In the genomic region with DNA sequence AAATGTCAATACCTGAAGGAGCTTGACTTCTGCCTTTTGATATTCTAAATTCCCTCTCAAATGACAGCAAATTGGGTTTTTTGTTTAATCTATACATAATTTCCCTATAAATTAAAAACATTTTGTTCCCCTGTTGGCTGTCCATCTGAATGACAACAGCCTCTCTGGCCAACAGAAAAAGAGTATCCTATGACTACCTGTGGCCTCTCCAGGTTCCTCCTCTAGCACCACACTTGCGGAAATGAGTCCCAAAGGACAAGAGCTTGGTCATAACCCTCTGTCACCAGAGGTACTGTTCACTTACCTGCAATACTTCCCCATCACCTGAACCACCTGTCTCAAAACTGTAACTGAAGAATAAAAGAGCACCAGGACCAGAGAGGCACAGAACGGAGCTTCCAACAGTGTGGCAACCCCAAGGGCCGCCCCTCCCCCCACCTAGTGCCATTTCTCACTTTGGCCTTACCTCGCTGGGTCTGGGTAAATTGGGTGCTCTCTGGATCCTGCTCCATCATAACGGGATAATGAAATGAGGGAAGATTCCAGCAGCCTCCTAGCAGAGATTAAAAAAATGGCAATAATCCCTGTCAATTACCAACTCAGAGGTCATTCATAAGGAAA, we compare ENCODE assay signal across 15 cellular contexts.
DNase-seq lines count a peak whose midpoint lies in the region; ATAC-seq and TF ChIP-seq lines count a peak whose summit lies in the region.
"Had no signal": no experiment of that assay in that cellular context is flagged by ENCODE, and none has a peak within 500 bp of the region (broad histone marks: within the 10 kb centered on the region; RNA-seq: fewer than 3 reads in every experiment).

No MANE protein-coding gene starts in this region.

- ATAC-seq in IMR-90 (ENCODE audit: low read depth): no peak
- ATAC-seq in stimulated activated effector memory CD8-positive, alpha-beta T cell treated with anti-CD3 and anti-CD28 coated beads, Interleukin-12 subunit alpha, Interleukin-12 subunit beta, amount 100 ng/mL, for 72 hours: no peak
- no peak for ATAC-seq in activated naive CD4-positive, alpha-beta T cell treated with anti-CD3 and anti-CD28 coated beads, Interleukin-2, amount 50 U/mL, for 72 hours
- ATAC-seq in activated CD8-positive, alpha-beta T cell treated with anti-CD3 and anti-CD28 coated beads, Interleukin-2, amount 10 ng/mL, durations not matched to agents 7 days and 5 days: no peak
- ATAC-seq: A549 had no signal

- no peak overlapping the region for H3K4ac ChIP-seq in IMR-90 (ENCODE audit: low read depth, low read length)

- no peak overlapping the region for H2BK120ac ChIP-seq in IMR-90 (ENCODE audit: low read depth, low read length)

- dilution Hi-C loops in IMR-90 (cut with HindIII; ENCODE audit: low sequenced_read_pairs, unreplicated experiment): no loop called here

- no peaks in the 10 kb centered on the region for H3K9me3 Mint-ChIP-seq in dendritic cell treated with granulocyte-macrophage colony-stimulating factor and Interleukin-4, amounts not matched to agents 40 ng/mL and 50 ng/mL, for 4 days
- no peaks in the 10 kb centered on the region for H3K9me3 Mint-ChIP-seq in stimulated activated effector memory CD8-positive, alpha-beta T cell treated with anti-CD3 and anti-CD28 coated beads, Interleukin-12 subunit alpha, Interleukin-12 subunit beta, amount 100 ng/mL, for 72 hours
- H3K9me3 Mint-ChIP-seq in activated naive CD4-positive, alpha-beta T cell treated with anti-CD3 and anti-CD28 coated beads, Interleukin-2, amount 50 U/mL, for 72 hours: no peaks in the 10 kb centered on the region
- no peaks in the 10 kb centered on the region for H3K9me3 Mint-ChIP-seq in activated CD8-positive, alpha-beta T cell treated with anti-CD3 and anti-CD28 coated beads, Interleukin-2, amount 10 ng/mL, durations not matched to agents 7 days and 5 days (ENCODE audit: insufficient read depth)
- H3K9me3 Mint-ChIP-seq: CD4-positive, alpha-beta memory T cell had no signal

- H3K56ac ChIP-seq in IMR-90 (ENCODE audit: extremely low read depth, insufficient read depth, low read length): no peak overlapping the region

- WGBS in IMR-90 (ENCODE audit: extremely low coverage in 2 of 2, insufficient read length in 1 of 2), 2 experiments: 100% methylated on average over 1 of the region's 5 CpGs; no CpG with 5 or more reads in 1 of the 2 experiments

- peak overlapping the region; percentile 35 for H3K27ac Mint-ChIP-seq in dendritic cell treated with granulocyte-macrophage colony-stimulating factor and Interleukin-4, amounts not matched to agents 40 ng/mL and 50 ng/mL, for 4 days
- H3K27ac Mint-ChIP-seq in stimulated activated effector memory CD8-positive, alpha-beta T cell treated with anti-CD3 and anti-CD28 coated beads, Interleukin-12 subunit alpha, Interleukin-12 subunit beta, amount 100 ng/mL, for 72 hours: peak overlapping the region; percentile 40
- peak overlapping the region in 1 of 2 donors; percentile 21 for H3K27ac Mint-ChIP-seq in activated naive CD4-positive, alpha-beta T cell treated with anti-CD3 and anti-CD28 coated beads, Interleukin-2, amount 50 U/mL, for 72 hours
- no peak overlapping the region for H3K27ac Mint-ChIP-seq in activated CD8-positive, alpha-beta T cell treated with anti-CD3 and anti-CD28 coated beads, Interleukin-2, amount 10 ng/mL, durations not matched to agents 7 days and 5 days

- H3K9me3 ChIP-seq in IMR-90 (ENCODE audit: control insufficient read depth, insufficient read depth, low read length): no peaks in the 10 kb centered on the region
- H3K9me3 ChIP-seq: A549, BE2C had no signal

- peaks cover 18% of the 10 kb centered on the region for H3K9me1 ChIP-seq in IMR-90 (ENCODE audit: insufficient read depth, low read length)

- no peak overlapping the region for H4K5ac ChIP-seq in IMR-90 (ENCODE audit: low read depth, low read length)

- H3K23ac ChIP-seq in IMR-90 (ENCODE audit: low read depth, low read length): no peak overlapping the region

- peaks cover 7% of the 10 kb centered on the region for H3K36me3 ChIP-seq in IMR-90 (ENCODE audit: control insufficient read depth, insufficient read depth, low read length)
- H3K36me3 ChIP-seq: BE2C had no signal

- TF ChIP-seq POLR2A in IMR-90 (IDR thresholded peaks at IDR 0.05; ENCODE audit: low read depth, low read length): no peak

- H3K4me1 ChIP-seq in IMR-90 (ENCODE audit: control insufficient read depth, insufficient read depth, low read length): peaks cover 4% of the 10 kb centered on the region

- no peak overlapping the region for H2BK20ac ChIP-seq in IMR-90 (ENCODE audit: low read depth, low read length)

- intact Hi-C loops in IMR-90 (cut with micrococcal nuclease): no loop called here
- intact Hi-C loops in dendritic cell treated with granulocyte-macrophage colony-stimulating factor and Interleukin-4, amounts not matched to agents 40 ng/mL and 50 ng/mL, for 4 days (cut with micrococcal nuclease): no loop called here

- no peak for DNase-seq in IMR-90
- no peak for DNase-seq in stimulated activated effector memory CD8-positive, alpha-beta T cell treated with anti-CD3 and anti-CD28 coated beads, Interleukin-12 subunit alpha, Interleukin-12 subunit beta, amount 100 ng/mL, for 72 hours (ENCODE audit: low spot score in 2 of 2)
- no peak for DNase-seq in activated naive CD4-positive, alpha-beta T cell treated with anti-CD3 and anti-CD28 coated beads, Interleukin-2, amount 50 U/mL, for 72 hours (ENCODE audit: low spot score in 2 of 2)
- DNase-seq in activated CD8-positive, alpha-beta T cell treated with anti-CD3 and anti-CD28 coated beads, Interleukin-2, amount 10 ng/mL, durations not matched to agents 7 days and 5 days: no peak
- DNase-seq in hypothalamus (lab: John Stamatoyannopoulos, UW): no peak
- DNase-seq: BE2C; CD4-positive, alpha-beta memory T cell; DMS79 treated with DMSO at 0.1 percent for 48 hours; EL; GM23248; H7 had no signal

- H3K14ac ChIP-seq in IMR-90 (replicated peaks; ENCODE audit: low read depth, low read length): no peak overlapping the region

- peak overlapping the region; percentile 63 for H2AK9ac ChIP-seq in IMR-90 (replicated peaks; ENCODE audit: low read depth, low read length, poor library complexity)

- no TSS peak for BruUV-seq in IMR-90 (replicated peaks; lab: Mats Ljungman, UMichigan)

- no peak overlapping the region for H3K4me3 ChIP-seq in IMR-90 (ENCODE audit: insufficient read depth, low read depth, low read length)
- H3K4me3 ChIP-seq: A549, GM23248 had no signal

- H2AFZ ChIP-seq in IMR-90 (replicated peaks; ENCODE audit: low read length, poor library complexity): peak overlapping the region; percentile 49
- H2AFZ ChIP-seq: GM23248 had no signal

- H3K27ac ChIP-seq in IMR-90 (ENCODE audit: insufficient read depth, low read length): no peak overlapping the region
- H3K27ac ChIP-seq in VCaP: peak overlapping the region; percentile 78
- H3K27ac ChIP-seq: A549, C4-2B, GM23248 had no signal

- peaks cover 32% of the 10 kb centered on the region for H3K36me3 Mint-ChIP-seq in dendritic cell treated with granulocyte-macrophage colony-stimulating factor and Interleukin-4, amounts not matched to agents 40 ng/mL and 50 ng/mL, for 4 days (ENCODE audit: low read depth)
- peaks cover 27% of the 10 kb centered on the region for H3K36me3 Mint-ChIP-seq in stimulated activated effector memory CD8-positive, alpha-beta T cell treated with anti-CD3 and anti-CD28 coated beads, Interleukin-12 subunit alpha, Interleukin-12 subunit beta, amount 100 ng/mL, for 72 hours
- no peaks in the 10 kb centered on the region for H3K36me3 Mint-ChIP-seq in activated naive CD4-positive, alpha-beta T cell treated with anti-CD3 and anti-CD28 coated beads, Interleukin-2, amount 50 U/mL, for 72 hours
- peaks cover 20% of the 10 kb centered on the region for H3K36me3 Mint-ChIP-seq in activated CD8-positive, alpha-beta T cell treated with anti-CD3 and anti-CD28 coated beads, Interleukin-2, amount 10 ng/mL, durations not matched to agents 7 days and 5 days (ENCODE audit: low read depth)

- H3K4me1 Mint-ChIP-seq in dendritic cell treated with granulocyte-macrophage colony-stimulating factor and Interleukin-4, amounts not matched to agents 40 ng/mL and 50 ng/mL, for 4 days (ENCODE audit: low read depth): peaks cover 22% of the 10 kb centered on the region
- peaks cover 16% of the 10 kb centered on the region for H3K4me1 Mint-ChIP-seq in stimulated activated effector memory CD8-positive, alpha-beta T cell treated with anti-CD3 and anti-CD28 coated beads, Interleukin-12 subunit alpha, Interleukin-12 subunit beta, amount 100 ng/mL, for 72 hours
- peaks cover 3% of the 10 kb centered on the region for H3K4me1 Mint-ChIP-seq in activated CD8-positive, alpha-beta T cell treated with anti-CD3 and anti-CD28 coated beads, Interleukin-2, amount 10 ng/mL, durations not matched to agents 7 days and 5 days (ENCODE audit: low read depth)

- no peak overlapping the region for H2AK5ac ChIP-seq in IMR-90 (ENCODE audit: low read depth, low read length)

- TF ChIP-seq CTCF in IMR-90 (conservative IDR thresholded peaks at IDR 0.05; ENCODE audit: low read depth, low read length): no peak
- TF ChIP-seq CTCF in VCaP (conservative IDR thresholded peaks at IDR 0.05): no peak

- no peak overlapping the region for H4K91ac ChIP-seq in IMR-90 (ENCODE audit: insufficient read depth, low read depth, low read length)

- H2BK5ac ChIP-seq in IMR-90 (ENCODE audit: low read depth, low read length, poor library complexity, severe bottlenecking): no peak overlapping the region

- H4K20me1 ChIP-seq in IMR-90 (ENCODE audit: insufficient read depth, low read length): peaks cover 28% of the 10 kb centered on the region

- no peak overlapping the region for H3K18ac ChIP-seq in IMR-90 (ENCODE audit: low read depth, low read length)

- TF ChIP-seq RAD21 in IMR-90 (IDR thresholded peaks at IDR 0.05; ENCODE audit: low read length): no peak

- POLR2A ChIA-PET in IMR-90 (lab: Charles Lee; ENCODE audit: unreplicated experiment): no interaction called here
- POLR2A ChIA-PET in activated CD8-positive, alpha-beta T cell treated with anti-CD3 and anti-CD28 coated beads, Interleukin-2, amount 10 ng/mL, durations not matched to agents 7 days and 5 days (lab: Charles Lee): no interaction called here

- H4K8ac ChIP-seq in IMR-90 (ENCODE audit: low read depth in 2 of 2, low read length in 2 of 2): no peak overlapping the region

- H2BK15ac ChIP-seq in IMR-90 (ENCODE audit: low read depth, low read length): no peak overlapping the region

- in situ Hi-C loops in IMR-90 (cut with MboI; ENCODE audit: low sequenced_read_pairs): no loop called here

- no peak overlapping the region for H3K4me3 Mint-ChIP-seq in dendritic cell treated with granulocyte-macrophage colony-stimulating factor and Interleukin-4, amounts not matched to agents 40 ng/mL and 50 ng/mL, for 4 days
- no peak overlapping the region for H3K4me3 Mint-ChIP-seq in stimulated activated effector memory CD8-positive, alpha-beta T cell treated with anti-CD3 and anti-CD28 coated beads, Interleukin-12 subunit alpha, Interleukin-12 subunit beta, amount 100 ng/mL, for 72 hours
- H3K4me3 Mint-ChIP-seq in activated CD8-positive, alpha-beta T cell treated with anti-CD3 and anti-CD28 coated beads, Interleukin-2, amount 10 ng/mL, durations not matched to agents 7 days and 5 days: no peak overlapping the region
- H3K4me3 Mint-ChIP-seq: CD4-positive, alpha-beta memory T cell had no signal

- H3K9ac ChIP-seq in IMR-90 (ENCODE audit: low read depth, low read length): no peak overlapping the region
- H3K9ac ChIP-seq: GM23248 had no signal

- peaks cover 29 to 67% of the 10 kb centered on the region in 2 experiments for H3K79me1 ChIP-seq in IMR-90 (ENCODE audit: low read depth in 1 of 2, low read length in 2 of 2)

- H3K4me2 ChIP-seq in IMR-90 (ENCODE audit: low read depth, low read length): no peak overlapping the region
- H3K4me2 ChIP-seq: A549 had no signal

- H3K27me3 Mint-ChIP-seq in dendritic cell treated with granulocyte-macrophage colony-stimulating factor and Interleukin-4, amounts not matched to agents 40 ng/mL and 50 ng/mL, for 4 days: no peaks in the 10 kb centered on the region
- H3K27me3 Mint-ChIP-seq in activated CD8-positive, alpha-beta T cell treated with anti-CD3 and anti-CD28 coated beads, Interleukin-2, amount 10 ng/mL, durations not matched to agents 7 days and 5 days (ENCODE audit: low read depth): no peaks in the 10 kb centered on the region
- H3K27me3 Mint-ChIP-seq: CD4-positive, alpha-beta memory T cell had no signal

- H3K27me3 ChIP-seq in IMR-90 (ENCODE audit: control insufficient read depth, insufficient read depth, low read length): no peaks in the 10 kb centered on the region
- H3K27me3 ChIP-seq: BE2C had no signal

- CTCF ChIA-PET in IMR-90 (lab: Yijun Ruan, JAX): no interaction called here
- CTCF ChIA-PET in activated CD8-positive, alpha-beta T cell treated with anti-CD3 and anti-CD28 coated beads, Interleukin-2, amount 10 ng/mL, durations not matched to agents 7 days and 5 days (lab: Charles Lee): interaction anchor here (1.6 kb wide), 1 partner anchor 23 kb away, joined by 5 read pairs; no protein-coding TSS in a partner anchor
